ENCODE assay signal across 21 cellular contexts in the genomic region with DNA sequence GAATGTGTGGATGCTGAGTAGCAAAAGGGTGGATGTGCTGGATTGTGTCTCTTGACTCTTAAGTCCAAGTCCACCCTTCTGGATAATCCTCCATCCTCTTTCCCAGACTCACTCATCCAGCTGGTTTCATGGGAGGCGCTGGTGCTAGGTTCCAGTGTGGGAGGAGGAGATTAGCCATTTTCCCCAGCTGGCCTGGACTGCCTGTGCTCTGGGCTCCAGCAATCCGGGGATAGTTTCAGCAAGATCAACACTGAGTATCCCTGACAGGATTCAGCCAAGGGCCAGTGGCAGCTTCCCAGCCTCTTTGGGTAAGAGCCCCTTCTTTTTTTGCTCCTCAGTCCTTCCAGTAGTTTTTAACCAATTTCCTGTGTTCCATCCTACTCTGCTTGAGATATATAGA. TPM values are rescaled to one million over a fixed set of nuclear protein-coding genes. Genes with fewer than 3 reads are reported as not detected.
DNase-seq lines count a peak whose midpoint lies in the region; ATAC-seq and TF ChIP-seq lines count a peak whose summit lies in the region.
"Had no signal": no experiment of that assay in that cellular context is flagged by ENCODE, and none has a peak within 500 bp of the region (broad histone marks: within the 10 kb centered on the region; RNA-seq: fewer than 3 reads in every experiment).

No MANE protein-coding gene starts in this region.

- peaks cover 0 to 18% (median 0%) of the 10 kb centered on the region in 11 donors for H3K9me3 ChIP-seq in heart right ventricle

- H3K4me3 ChIP-seq in heart right ventricle, result no peak overlapping the region
- H3K4me3 ChIP-seq: BLaER1 treated with 17β-estradiol and CSF1 and Interleukin-3, amounts not matched to agents 10 nM and 100 nM had no signal

- H3K27ac Mint-ChIP-seq in nephron, result peak overlapping the region in 2 of 3 experiments; percentile 11 to 16
- H3K27ac Mint-ChIP-seq: CD8-positive, alpha-beta memory T cell had no signal

- peak; percentile 72 to 87 (median 82) for ATAC-seq in heart right ventricle
- ATAC-seq in HG03354 (IDR thresholded peaks at IDR 0.05; ENCODE audit: poor library complexity, severe bottlenecking, unreplicated experiment), result no peak
- ATAC-seq: HepG2 had no signal

- peak overlapping the region in 2 of 10 donors; percentile 36 to 54 for H3K27ac ChIP-seq in heart right ventricle
- H3K27ac ChIP-seq: BLaER1 treated with 17β-estradiol and CSF1 and Interleukin-3, amounts not matched to agents 10 nM and 100 nM had no signal

- peaks cover 0 to 21% (median 8%) of the 10 kb centered on the region in 9 donors for H3K4me1 ChIP-seq in heart right ventricle

- 76 to 81% methylated on average over 2 of the region's 2 CpGs for WGBS in heart right ventricle, 2 donors

- H3K4me3 Mint-ChIP-seq in nephron, result no peak overlapping the region
- H3K4me3 Mint-ChIP-seq: CD8-positive, alpha-beta memory T cell had no signal

- H3K9me3 Mint-ChIP-seq in nephron, result peaks cover 4% of the 10 kb centered on the region

- intact Hi-C loops in heart right ventricle (cut with DNase I), result loop anchor here in 1 of 10 donors (5.0 kb wide), 1 partner anchor 1567 kb away; no protein-coding TSS in a partner anchor

- peaks cover 4% of the 10 kb centered on the region for H3K36me3 Mint-ChIP-seq in nephron (ENCODE audit: low read depth)
- H3K36me3 Mint-ChIP-seq: CD8-positive, alpha-beta memory T cell had no signal

- DNase-seq in ELF-1 (ENCODE audit: low read depth, low spot score), result peak; percentile 36
- DNase-seq in amniotic epithelial cell (ENCODE audit: low read depth), result peak; percentile 41
- DNase-seq in heart right ventricle, result peak; percentile 30 to 39
- no peak for DNase-seq in RPMI8226
- no peak for DNase-seq in hippocampal formation (lab: John Stamatoyannopoulos, UW)
- no peak for DNase-seq in activated CD4-positive, alpha-beta T cell treated with anti-CD3 and anti-CD28 coated beads for 48 hours
- DNase-seq: CD8-positive, alpha-beta memory T cell; DMS79 treated with DMSO at 0.1 percent for 48 hours; GF-D8; GOT3; KG1; NCI-H1092; NCI-H146; NCI-H2107; NCI-H2227 treated with DMSO at 0.1 percent for 48 hours; NCI-H526 treated with DMSO at 0.1 percent for 48 hours had no signal

- no peaks in the 10 kb centered on the region for H3K36me3 ChIP-seq in heart right ventricle

- H3K4me1 Mint-ChIP-seq in nephron, result peaks cover 35% of the 10 kb centered on the region
- H3K4me1 Mint-ChIP-seq: CD8-positive, alpha-beta memory T cell had no signal

- H3K27me3 ChIP-seq in heart right ventricle, result no peaks in the 10 kb centered on the region
- H3K27me3 ChIP-seq: BLaER1 treated with 17β-estradiol and CSF1 and Interleukin-3, amounts not matched to agents 10 nM and 100 nM had no signal

- TF ChIP-seq CTCF in heart right ventricle (IDR thresholded peaks at IDR 0.05) (no peak), nephron (IDR thresholded peaks at IDR 0.05; ENCODE audit: unreplicated experiment in 3 of 3) (no peak)

- no peaks in the 10 kb centered on the region for H3K27me3 Mint-ChIP-seq in nephron (ENCODE audit: low read depth)

RNA-seq across cellular contexts. Expression of a gene that starts 21.7 kb away (rescaled TPM):
- 1 to 10 TPM; 1.1 to 5.9 (median 2.9) TPM for total RNA-seq in heart right ventricle
- polyA plus RNA-seq in heart right ventricle, result 1 to 10 TPM in 1 of 2 donors, under 1 TPM in 1; 0.59 to 1.6 TPM
- total RNA-seq: CD8-positive, alpha-beta memory T cell; MCF 10A had no signal
- polyA plus RNA-seq: CD8-positive, alpha-beta memory T cell had no signal

Comparison
In these comparisons a context has a peak if more than half of its experiments do, and no peak if none do; other contexts are left out.
1. DNase-seq: peak in ELF-1 (single experiment), amniotic epithelial cell (single experiment) and heart right ventricle (2 of 2); none in RPMI8226 (single experiment), hippocampal formation (0 of 2) and activated CD4-positive, alpha-beta T cell treated with anti-CD3 and anti-CD28 coated beads for 48 hours (single experiment).